In the genomic region with DNA sequence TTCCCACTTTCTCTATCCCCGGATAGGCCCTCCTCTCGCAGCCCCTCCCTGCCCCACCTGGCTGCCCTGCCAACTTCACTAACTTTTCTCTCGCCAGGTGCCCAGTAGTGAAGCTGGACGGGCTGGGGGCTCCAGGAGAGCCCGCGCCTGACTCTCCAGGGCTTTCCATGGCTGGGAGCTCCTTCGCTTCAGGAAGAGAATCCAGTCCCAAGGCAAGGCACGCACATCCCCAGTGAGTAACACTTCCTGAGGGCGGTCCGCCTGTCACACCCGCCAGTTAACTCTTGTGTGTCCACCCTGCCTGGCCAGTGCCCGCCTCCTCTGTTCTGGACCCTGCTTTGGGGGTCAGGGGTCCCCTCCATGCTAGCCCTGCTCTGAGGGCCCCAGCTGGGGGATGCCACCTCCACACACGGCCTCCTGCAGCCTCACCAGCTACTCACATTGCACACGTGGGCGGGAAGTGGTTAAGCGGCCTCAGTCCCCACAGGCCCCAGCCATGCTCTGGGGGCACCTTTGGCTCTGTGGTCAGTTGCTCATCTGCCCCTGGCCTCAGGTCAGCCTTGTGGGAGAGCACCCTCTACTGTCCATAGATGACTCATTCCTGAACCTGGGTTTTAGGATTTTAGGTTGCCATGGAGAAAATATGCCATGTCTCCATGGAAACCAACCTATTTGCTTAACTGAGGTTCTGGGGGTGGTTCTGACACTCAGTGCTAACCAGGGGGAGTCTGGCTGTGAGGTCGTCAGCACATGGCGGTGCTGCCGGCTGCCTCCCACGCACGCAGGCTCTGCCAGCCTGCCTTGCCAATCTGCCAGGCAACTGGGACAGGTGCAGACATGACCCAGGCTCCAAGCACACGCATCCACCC, we compare ENCODE assay signal across 8 cellular contexts. TPM values are rescaled to one million over a fixed set of nuclear protein-coding genes. Genes with fewer than 3 reads are reported as not detected.
DNase-seq lines count a peak whose midpoint lies in the region; ATAC-seq, FAIRE-seq and TF ChIP-seq lines count a peak whose summit lies in the region.

A gene with protein sequence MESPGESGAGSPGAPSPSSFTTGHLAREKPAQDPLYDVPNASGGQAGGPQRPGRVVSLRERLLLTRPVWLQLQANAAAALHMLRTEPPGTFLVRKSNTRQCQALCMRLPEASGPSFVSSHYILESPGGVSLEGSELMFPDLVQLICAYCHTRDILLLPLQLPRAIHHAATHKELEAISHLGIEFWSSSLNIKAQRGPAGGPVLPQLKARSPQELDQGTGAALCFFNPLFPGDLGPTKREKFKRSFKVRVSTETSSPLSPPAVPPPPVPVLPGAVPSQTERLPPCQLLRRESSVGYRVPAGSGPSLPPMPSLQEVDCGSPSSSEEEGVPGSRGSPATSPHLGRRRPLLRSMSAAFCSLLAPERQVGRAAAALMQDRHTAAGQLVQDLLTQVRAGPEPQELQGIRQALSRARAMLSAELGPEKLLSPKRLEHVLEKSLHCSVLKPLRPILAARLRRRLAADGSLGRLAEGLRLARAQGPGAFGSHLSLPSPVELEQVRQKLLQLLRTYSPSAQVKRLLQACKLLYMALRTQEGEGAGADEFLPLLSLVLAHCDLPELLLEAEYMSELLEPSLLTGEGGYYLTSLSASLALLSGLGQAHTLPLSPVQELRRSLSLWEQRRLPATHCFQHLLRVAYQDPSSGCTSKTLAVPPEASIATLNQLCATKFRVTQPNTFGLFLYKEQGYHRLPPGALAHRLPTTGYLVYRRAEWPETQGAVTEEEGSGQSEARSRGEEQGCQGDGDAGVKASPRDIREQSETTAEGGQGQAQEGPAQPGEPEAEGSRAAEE (minus strand): TSS at position 201 of the 869 bp plus-strand sequence. CDS start 32 bp downstream, at position 169.

- no peaks in the 10 kb centered on the region for H3K9me3 Mint-ChIP-seq in MCF 10A (ENCODE audit: unreplicated experiment)

- H3K9ac ChIP-seq in iPS-15b (ENCODE audit: low read depth, low read length): no peak within 1 kb of the TSS

- no peaks in the 10 kb centered on the region for H3K9me3 ChIP-seq in iPS-15b (ENCODE audit: control insufficient read depth, insufficient read depth, low read length)

- POLR2A ChIA-PET in MCF 10A (lab: Yijun Ruan, JAX): interaction anchor here (0.6 to 4.1 kb wide), 16 partner anchors 9 to 1000 kb away, joined by 3 to 73 read pairs (median 5); a partner anchor contains a TSS

- H3K4me3 ChIP-seq in iPS-15b (ENCODE audit: low read depth, low read length): peak within 1 kb of the TSS; percentile 45

- H3K4me3 Mint-ChIP-seq in MCF 10A (ENCODE audit: unreplicated experiment): peak within 1 kb of the TSS; percentile 89

- intact Hi-C loops in MCF 10A (cut with micrococcal nuclease): loop anchor here (1.0 kb wide), 2 partner anchors 8 to 24 kb away; no protein-coding TSS in a partner anchor

- peak; percentile 57 for ATAC-seq in GM19351 (IDR thresholded peaks at IDR 0.05; ENCODE audit: unreplicated experiment)

- CTCF ChIA-PET in MCF 10A (lab: Yijun Ruan, JAX): interaction anchor here (0.6 to 6.0 kb wide), 7 partner anchors 9 to 116 kb away, joined by 3 to 48 read pairs (median 4); a partner anchor contains a TSS

- H3K27me3 ChIP-seq in iPS-15b (ENCODE audit: control insufficient read depth, insufficient read depth, low read length): no peaks in the 10 kb centered on the region

- FAIRE-seq in HTR-8/SVneo (lab: Jason Lieb, UNC): peak; percentile 100

- peak within 1 kb of the TSS; percentile 95 for H3K27ac Mint-ChIP-seq in MCF 10A (ENCODE audit: low read depth, unreplicated experiment)

- peaks cover 2% of the 10 kb centered on the region for H3K4me1 ChIP-seq in iPS-15b (ENCODE audit: control insufficient read depth, insufficient read depth, low read length)

- BruUV-seq in MCF 10A (replicated peaks; lab: Mats Ljungman, UMichigan): no TSS peak

- H3K4me1 Mint-ChIP-seq in MCF 10A (ENCODE audit: insufficient read depth, unreplicated experiment): peaks cover 30% of the 10 kb centered on the region

- DNase-seq in COLO829 (ENCODE audit: low spot score): peak; percentile 97
- peak; percentile 99 for DNase-seq in HTR-8/SVneo (ENCODE audit: insufficient read length, low spot score)
- peak; percentile 62 for DNase-seq in SK-N-DZ (ENCODE audit: low spot score)
- DNase-seq in MCF 10A (ENCODE audit: unreplicated experiment): peak; percentile 96
- DNase-seq in renal cortical epithelial cell (ENCODE audit: low read depth): peak; percentile 97
- no peak for DNase-seq in activated gamma-delta T cell treated with Interleukin-2 at 50 U/mL for 16 hours

- TF ChIP-seq CTCF in MCF 10A (IDR thresholded peaks at IDR 0.05; ENCODE audit: unreplicated experiment): no peak

- peaks cover 24% of the 10 kb centered on the region for H3K36me3 ChIP-seq in iPS-15b (ENCODE audit: control insufficient read depth, insufficient read depth, low read length)

- H3K36me3 Mint-ChIP-seq in MCF 10A (ENCODE audit: insufficient read depth, unreplicated experiment): peaks cover 59% of the 10 kb centered on the region

- no peaks in the 10 kb centered on the region for H3K27me3 Mint-ChIP-seq in MCF 10A (ENCODE audit: insufficient read depth, unreplicated experiment)

RNA-seq across cellular contexts. Expression of the gene that starts here (rescaled TPM):
- 3.2 and 3.8 TPM in 2 replicates for polyA plus RNA-seq in SK-N-DZ (2014; cell fraction: cytosol; rRNA removed)
- 5.6 and 15.1 TPM in 2 replicates for polyA plus RNA-seq in SK-N-DZ (2014; cell fraction: nucleus; rRNA removed)
- 38.7 and 50.2 TPM in 2 replicates for total RNA-seq in MCF 10A (2022)
- 5.9 and 7.4 TPM in 2 replicates for total RNA-seq in renal cortical epithelial cell
